Comparison of ENCODE assay signal across 9 cellular contexts in genomic region chr3:197520311-197521276, GRCh38. TPM values are rescaled to one million over a fixed set of nuclear protein-coding genes. Genes with fewer than 3 reads are reported as not detected.
DNase-seq lines count a peak whose midpoint lies in the region; ATAC-seq and TF ChIP-seq lines count a peak whose summit lies in the region.
"Had no signal": no experiment of that assay in that cellular context is flagged by ENCODE, and none has a peak within 500 bp of the region (broad histone marks: within the 10 kb centered on the region; RNA-seq: fewer than 3 reads in every experiment).

No MANE protein-coding gene starts in this region.

- H3K9me3 ChIP-seq in SJCRH30 (replicated peaks) = no peaks in the 10 kb centered on the region
- H3K9me3 ChIP-seq in gastrocnemius medialis = no peaks in the 10 kb centered on the region
- H3K9me3 ChIP-seq: uterus had no signal

- H3K27ac Mint-ChIP-seq in progenitor cell of endocrine pancreas = peak overlapping the region; percentile 92

- peaks cover 3% of the 10 kb centered on the region for H3K36me3 Mint-ChIP-seq in progenitor cell of endocrine pancreas (ENCODE audit: insufficient read depth)

- no peaks in the 10 kb centered on the region for H3K9me3 Mint-ChIP-seq in progenitor cell of endocrine pancreas (ENCODE audit: low read depth)

- TF ChIP-seq CTCF in progenitor cell of endocrine pancreas (IDR thresholded peaks at IDR 0.05; ENCODE audit: unreplicated experiment) = no peak
- no peak for TF ChIP-seq CTCF in gastrocnemius medialis (IDR thresholded peaks at IDR 0.05 in 4 of 5, conservative IDR thresholded peaks at IDR 0.05 in 1 of 5)

- H3K27ac ChIP-seq in SJCRH30 = peak overlapping the region; percentile 96
- H3K27ac ChIP-seq in gastrocnemius medialis = no peak overlapping the region
- H3K27ac ChIP-seq: uterus had no signal

- peaks cover 40% of the 10 kb centered on the region for H3K4me1 Mint-ChIP-seq in progenitor cell of endocrine pancreas (ENCODE audit: low read depth)

- in situ Hi-C loops in G401 (cut with HindIII; ENCODE audit: low sequenced_read_pairs) = no loop called here
- in situ Hi-C loops in gastrocnemius medialis (cut with MboI; ENCODE audit: low sequenced_read_pairs in 4 of 4) = loop anchor here (25.0 kb wide), 2 partner anchors 508 to 533 kb away; no protein-coding TSS in a partner anchor

- peaks cover 41% of the 10 kb centered on the region for H3K4me1 ChIP-seq in SJCRH30
- H3K4me1 ChIP-seq in gastrocnemius medialis = peaks cover 0 to 7% of the 10 kb centered on the region in 2 donors
- H3K4me1 ChIP-seq: uterus had no signal

- H3K4me3 ChIP-seq in SJCRH30 = peak overlapping the region; percentile 12
- H3K4me3 ChIP-seq in gastrocnemius medialis = no peak overlapping the region
- H3K4me3 ChIP-seq: uterus had no signal

- ATAC-seq in gastrocnemius medialis = no peak
- ATAC-seq in HG02870 (IDR thresholded peaks at IDR 0.05; ENCODE audit: unreplicated experiment) = no peak

- H3K27me3 Mint-ChIP-seq in progenitor cell of endocrine pancreas = no peaks in the 10 kb centered on the region

- DNase-seq in G401 (ENCODE audit: low spot score) = peak; percentile 66
- DNase-seq in SJCRH30 = peak; percentile 95 to 98
- peak; percentile 50 for DNase-seq in globus pallidus (ENCODE audit: low spot score)
- DNase-seq in progenitor cell of endocrine pancreas (ENCODE audit: low spot score, unreplicated experiment) = no peak
- DNase-seq in activated effector memory CD4-positive, alpha-beta T cell treated with anti-CD3 and anti-CD28 coated beads, Interleukin-2, amount 50 U/mL, for 16 hours = no peak
- DNase-seq in HCEC 1CT = no peak
- DNase-seq in gastrocnemius medialis = no peak
- DNase-seq: uterus had no signal

- no peaks in the 10 kb centered on the region for H3K27me3 ChIP-seq in SJCRH30
- H3K27me3 ChIP-seq in gastrocnemius medialis = no peaks in the 10 kb centered on the region
- H3K27me3 ChIP-seq: uterus had no signal

- no peak for TF ChIP-seq POLR2A in gastrocnemius medialis (IDR thresholded peaks at IDR 0.05)

- H3K36me3 ChIP-seq in SJCRH30 (no peaks in the 10 kb centered on the region), gastrocnemius medialis (no peaks in the 10 kb centered on the region)
- H3K36me3 ChIP-seq: uterus had no signal

- peak overlapping the region; percentile 29 for H3K4me3 Mint-ChIP-seq in progenitor cell of endocrine pancreas (ENCODE audit: low read depth)

- intact Hi-C loops in gastrocnemius medialis (cut with DNase I; ENCODE audit: low total_unique reads) = no loop called here

RNA-seq across cellular contexts. Expression of gene BDH1, which starts 35.2 kb away (rescaled TPM):
- total RNA-seq in G401 (2014; rRNA removed; shearing (Covaris generic)) = 0.31 TPM in 1 of 2 replicates, not detected in the other
- total RNA-seq in SJCRH30 (2014; rRNA removed; shearing (Covaris generic)) = 27.3 and 34.8 TPM in 2 replicates
- 41.9 and 42.8 TPM in 2 replicates for total RNA-seq in progenitor cell of endocrine pancreas
- 1 to 10 TPM; 7.1 to 9.5 (median 8.9) TPM for total RNA-seq in gastrocnemius medialis

Comparison
In these comparisons a context has a peak if more than half of its experiments do, and no peak if none do; other contexts are left out.
1. DNase-seq: peak in G401 (single experiment), SJCRH30 (2 of 2) and globus pallidus (single experiment); none in progenitor cell of endocrine pancreas (single experiment), activated effector memory CD4-positive, alpha-beta T cell treated with anti-CD3 and anti-CD28 coated beads, Interleukin-2, amount 50 U/mL, for 16 hours (single experiment), HCEC 1CT (single experiment) and gastrocnemius medialis (0 of 2).